In the genomic region with DNA sequence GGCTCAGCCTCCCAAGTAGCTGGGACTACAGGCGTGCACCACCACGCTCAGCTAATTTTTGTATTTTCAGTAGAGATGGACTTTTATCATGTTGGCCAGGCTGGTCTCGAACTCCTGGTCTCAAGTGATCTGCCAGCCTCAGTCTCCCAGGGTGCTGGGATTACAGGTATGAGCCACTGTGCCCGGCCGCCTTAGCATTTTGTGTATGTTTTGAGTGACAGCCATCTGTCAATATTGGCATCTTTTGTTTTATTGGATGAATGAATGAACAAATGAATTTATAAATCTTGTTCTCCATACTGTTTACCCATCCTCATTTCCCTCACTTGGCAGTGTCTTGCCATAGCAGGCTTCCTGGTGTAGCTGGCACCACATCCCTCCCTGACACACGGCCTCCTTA, we compare ENCODE assay signal across 10 cellular contexts. TPM values are rescaled to one million over a fixed set of nuclear protein-coding genes. Genes with fewer than 3 reads are reported as not detected.
"Had no signal": no experiment of that assay in that cellular context is flagged by ENCODE, and none has a peak within 500 bp of the region (broad histone marks: within the 10 kb centered on the region; RNA-seq: fewer than 3 reads in every experiment).

No MANE protein-coding gene starts in this region.

- H3K27ac ChIP-seq: HL-60 had no signal

- H3K9me3 Mint-ChIP-seq: GM23338, H9, HFFc6 had no signal

- H3K4me2 ChIP-seq: GM23338 had no signal

- H3K4me3 Mint-ChIP-seq: GM23338, H9, HFFc6 had no signal

- ATAC-seq: GM23338, HepG2, K562 had no signal

- H3K4me3 ChIP-seq: GM23338, K562 had no signal

- H3K27ac Mint-ChIP-seq: GM23338, HFFc6 had no signal

- H2AFZ ChIP-seq: GM23338 had no signal

- DNase-seq: H9, HCEC 1CT, HFFc6, KG1 had no signal

RNA-seq across cellular contexts. Expression of a gene that starts 34.0 kb away (rescaled TPM):
- total RNA-seq: H1, HepG2, HFFc6, HT1080, K562 had no signal
- polyA plus RNA-seq: GM23338, HepG2, K562 had no signal
